15 cellular contexts compared by ENCODE assay signal in genomic region chr12:49529409-49529808, GRCh38. TPM values are rescaled to one million over a fixed set of nuclear protein-coding genes. Genes with fewer than 3 reads are reported as not detected.
"Had no signal": no experiment of that assay in that cellular context is flagged by ENCODE, and none has a peak within 500 bp of the region (broad histone marks: within the 10 kb centered on the region; RNA-seq: fewer than 3 reads in every experiment).

No MANE protein-coding gene starts in this region.

- DNase-seq: activated CD4-positive, alpha-beta T cell treated with anti-CD3 and anti-CD28 coated beads for 48 hours; activated naive CD4-positive, alpha-beta T cell treated with anti-CD3 and anti-CD28 coated beads, Interleukin-2, amount 50 U/mL, for 16 hours; activated T-cell treated with anti-CD3 and anti-CD28 coated beads for 4 hours; colonic mucosa; effector memory CD4-positive, alpha-beta T cell; heart left ventricle; left colon; naive thymus-derived CD4-positive, alpha-beta T cell; retina; stimulated activated CD4-positive, alpha-beta T cell treated with anti-CD3 and anti-CD28 coated beads, Interleukin-15, amount 100 ng/mL, for 24 hours; stimulated activated CD4-positive, alpha-beta T cell treated with anti-CD3 and anti-CD28 coated beads, Interleukin-4, amount 100 ng/mL, for 4 hours; uterus had no signal

- ATAC-seq: heart left ventricle; left colon; naive thymus-derived CD4-positive, alpha-beta T cell; WTC11 had no signal

- H3K9me3 Mint-ChIP-seq: activated T-helper 2 cell treated with anti-CD3 and anti-CD28 coated beads, Interferon-gamma antibody, Interleukin-2, Interleukin-4, amounts not matched to agents 10 μg/mL and 5 μg/mL and 100 μg/mL, durations not matched to agents 14 hours and 24 hours and 36 hours; naive thymus-derived CD4-positive, alpha-beta T cell; WTC11 had no signal

- H3K27ac Mint-ChIP-seq: activated T-helper 2 cell treated with anti-CD3 and anti-CD28 coated beads, Interferon-gamma antibody, Interleukin-2, Interleukin-4, amounts not matched to agents 10 μg/mL and 5 μg/mL and 100 μg/mL, durations not matched to agents 14 hours and 24 hours and 36 hours; naive thymus-derived CD4-positive, alpha-beta T cell; WTC11 had no signal

- H3K4me3 Mint-ChIP-seq: naive thymus-derived CD4-positive, alpha-beta T cell; WTC11 had no signal

RNA-seq across cellular contexts. Expression of gene KCNH3, which starts 9.4 kb away (rescaled TPM):
- total RNA-seq: lung microvascular endothelial cell had no signal
